ENCODE assay signal across 13 cellular contexts in the genomic region with DNA sequence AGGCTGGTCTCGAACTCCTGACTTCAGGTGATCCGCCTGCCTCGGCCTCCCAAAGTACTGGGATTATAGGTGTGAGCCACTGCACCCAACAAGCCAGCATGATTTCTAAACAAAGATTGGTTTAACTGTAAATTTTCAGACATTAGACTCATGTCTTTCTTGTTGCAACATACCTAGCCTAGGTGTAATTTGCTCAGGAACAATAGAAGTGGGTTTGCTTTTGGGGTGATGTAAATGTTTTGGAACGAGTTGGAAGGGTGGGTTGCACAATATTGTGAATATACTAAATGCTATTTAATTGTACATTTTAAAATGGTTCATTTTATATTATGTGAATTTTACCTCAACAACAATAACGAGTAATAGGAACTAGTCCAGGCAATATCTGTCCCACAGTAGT. TPM values are rescaled to one million over a fixed set of nuclear protein-coding genes. Genes with fewer than 3 reads are reported as not detected.
"Had no signal": no experiment of that assay in that cellular context is flagged by ENCODE, and none has a peak within 500 bp of the region (broad histone marks: within the 10 kb centered on the region; RNA-seq: fewer than 3 reads in every experiment).

No MANE protein-coding gene starts in this region.

- H3K9me3 ChIP-seq: gastroesophageal sphincter, heart right ventricle, ovary had no signal

- H3K9me3 Mint-ChIP-seq: activated naive CD4-positive, alpha-beta T cell treated with anti-CD3 and anti-CD28 coated beads, Interleukin-2, amount 50 U/mL, for 24 hours; brain had no signal

- H3K27me3 ChIP-seq: gastroesophageal sphincter, heart right ventricle, ovary had no signal

- H3K27me3 Mint-ChIP-seq: activated naive CD4-positive, alpha-beta T cell treated with anti-CD3 and anti-CD28 coated beads, Interleukin-2, amount 50 U/mL, for 24 hours; brain had no signal

- DNase-seq: activated CD4-positive, CD25-positive, alpha-beta regulatory T cell treated with anti-CD3 and anti-CD28 coated beads, Interleukin-2, amount 50 U/mL, for 72 hours; activated CD8-positive, alpha-beta T cell treated with anti-CD3 and anti-CD28 coated beads, Interleukin-2, amount 10 ng/mL, durations not matched to agents 7 days and 5 days; activated effector memory CD4-positive, alpha-beta T cell treated with Interleukin-2 at 50 U/mL for 16 hours; effector CD8-positive, alpha-beta T cell; heart right ventricle; left colon; ovary; stimulated activated CD4-positive, alpha-beta T cell treated with anti-CD3 and anti-CD28 coated beads, Interleukin-1b, Interleukin-23, amount 100 ng/mL, for 48 hours had no signal

- H3K4me3 Mint-ChIP-seq: activated CD8-positive, alpha-beta T cell treated with anti-CD3 and anti-CD28 coated beads, Interleukin-2, amount 10 ng/mL, durations not matched to agents 7 days and 5 days; activated naive CD4-positive, alpha-beta T cell treated with anti-CD3 and anti-CD28 coated beads, Interleukin-2, amount 50 U/mL, for 24 hours; brain had no signal

- ATAC-seq: activated CD8-positive, alpha-beta T cell treated with anti-CD3 and anti-CD28 coated beads, Interleukin-2, amount 10 ng/mL, durations not matched to agents 7 days and 5 days; gastroesophageal sphincter; heart right ventricle; left colon had no signal

- H3K4me1 Mint-ChIP-seq: brain had no signal

- H3K27ac ChIP-seq: gastroesophageal sphincter, heart right ventricle, ovary had no signal

- H3K36me3 Mint-ChIP-seq: activated naive CD4-positive, alpha-beta T cell treated with anti-CD3 and anti-CD28 coated beads, Interleukin-2, amount 50 U/mL, for 24 hours; brain had no signal

- H3K36me3 ChIP-seq: gastroesophageal sphincter, heart right ventricle, ovary had no signal

- H3K4me3 ChIP-seq: gastroesophageal sphincter, heart right ventricle, ovary had no signal

- H3K27ac Mint-ChIP-seq: activated CD8-positive, alpha-beta T cell treated with anti-CD3 and anti-CD28 coated beads, Interleukin-2, amount 10 ng/mL, durations not matched to agents 7 days and 5 days; activated naive CD4-positive, alpha-beta T cell treated with anti-CD3 and anti-CD28 coated beads, Interleukin-2, amount 50 U/mL, for 24 hours; brain had no signal

RNA-seq across cellular contexts. Expression of a gene that starts 7.1 kb away (rescaled TPM):
- total RNA-seq: fibroblast of lung, gastroesophageal sphincter, lung microvascular endothelial cell had no signal
- polyA plus RNA-seq: fibroblast of lung had no signal
